ENCODE assay signal across 20 cellular contexts in the genomic region with DNA sequence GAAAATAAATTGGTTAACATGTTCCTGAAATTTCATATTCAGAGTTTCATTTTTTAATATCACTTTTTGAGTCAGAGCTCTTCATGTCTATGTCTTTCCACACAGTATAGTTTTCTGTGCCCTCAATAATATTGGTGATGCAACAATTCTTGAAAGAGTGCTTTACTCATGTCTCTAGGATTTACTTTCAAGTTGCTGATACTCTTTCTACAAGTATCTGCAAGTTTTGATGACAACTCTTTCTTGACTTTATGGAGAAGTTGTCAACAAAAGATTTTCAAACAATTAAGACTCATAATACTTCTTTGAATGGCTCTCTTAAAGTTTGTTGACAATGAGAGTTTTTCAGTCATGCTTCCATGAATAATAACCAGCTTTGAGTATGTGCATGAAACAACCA.
"Had no signal": no experiment of that assay in that cellular context is flagged by ENCODE, and none has a peak within 500 bp of the region (broad histone marks: within the 10 kb centered on the region; RNA-seq: fewer than 3 reads in every experiment).

No MANE protein-coding gene starts in this region.

- H3K4me3 ChIP-seq: colonic mucosa, heart left ventricle, mucosa of descending colon, sigmoid colon, skin epidermis, stomach, thoracic aorta had no signal

- H3K27ac Mint-ChIP-seq: naive thymus-derived CD8-positive, alpha-beta T cell had no signal

- DNase-seq: colonic mucosa; dermis blood vessel endothelial cell; heart left ventricle; hypothalamus; islet precursor cell; mucosa of descending colon; naive thymus-derived CD8-positive, alpha-beta T cell; posterior cingulate gyrus; sigmoid colon; stimulated activated CD4-positive, alpha-beta T cell treated with anti-CD3 and anti-CD28 coated beads, Interleukin-2, amount 100 ng/mL, for 24 hours; stimulated activated CD4-positive, alpha-beta T cell treated with anti-CD3 and anti-CD28 coated beads, Interleukin-4, amount 100 ng/mL, for 4 hours; stimulated activated naive CD4-positive, alpha-beta T cell; stomach; substantia nigra; trophoblast cell had no signal

- H3K27ac ChIP-seq: colonic mucosa, heart left ventricle, neutrophil, sigmoid colon, skin epidermis, stomach, thoracic aorta had no signal

- H3K9me3 ChIP-seq: colonic mucosa, neutrophil, thoracic aorta had no signal

- H3K4me1 ChIP-seq: colonic mucosa, heart left ventricle, sigmoid colon, stomach had no signal

- FAIRE-seq: frontal cortex had no signal

- H3K27me3 ChIP-seq: colonic mucosa, heart left ventricle, neutrophil, sigmoid colon, stomach had no signal

- H3K36me3 ChIP-seq: colonic mucosa, heart left ventricle, neutrophil, sigmoid colon, stomach, thoracic aorta had no signal

- ATAC-seq: heart left ventricle; left lobe of liver; mucosa of descending colon; naive thymus-derived CD8-positive, alpha-beta T cell had no signal

- H3K4me3 Mint-ChIP-seq: naive thymus-derived CD8-positive, alpha-beta T cell had no signal
